16 cellular contexts compared by ENCODE assay signal in genomic region chr6:1641391-1641790, GRCh38. TPM values are rescaled to one million over a fixed set of nuclear protein-coding genes. Genes with fewer than 3 reads are reported as not detected.
DNase-seq lines count a peak whose midpoint lies in the region; ATAC-seq, FAIRE-seq and TF ChIP-seq lines count a peak whose summit lies in the region.
"Had no signal": no experiment of that assay in that cellular context is flagged by ENCODE, and none has a peak within 500 bp of the region (broad histone marks: within the 10 kb centered on the region; RNA-seq: fewer than 3 reads in every experiment).

No MANE protein-coding gene starts in this region.

- H3K4me3 Mint-ChIP-seq in endothelial cell (ENCODE audit: unreplicated experiment), result peak overlapping the region; percentile 80
- H3K4me3 Mint-ChIP-seq in T-cell, result no peak overlapping the region
- H3K4me3 Mint-ChIP-seq: activated naive CD8-positive, alpha-beta T cell; immature natural killer cell had no signal

- no peak overlapping the region for H3K4me3 ChIP-seq in neuronal stem cell (ENCODE audit: low read length in 2 of 2)
- no peak overlapping the region for H3K4me3 ChIP-seq in HepG2 (replicated peaks in 1 of 3; ENCODE audit: insufficient read depth in 1 of 3, low read depth in 2 of 3, low read length in 3 of 3)
- H3K4me3 ChIP-seq: gastroesophageal sphincter, GM12878, psoas muscle had no signal

- H3K79me1 ChIP-seq in neuronal stem cell (ENCODE audit: low read depth, low read length), result no peaks in the 10 kb centered on the region

- no peaks in the 10 kb centered on the region; the same call in 1 of the 2 replicates for H4K20me1 ChIP-seq in HepG2 (ENCODE audit: insufficient read depth, low read length)

- no peak overlapping the region for H2BK12ac ChIP-seq in neuronal stem cell (ENCODE audit: low read length)

- H3K27ac ChIP-seq in neuronal stem cell (replicated peaks; ENCODE audit: low read length), result no peak overlapping the region
- no peak overlapping the region for H3K27ac ChIP-seq in HepG2 (ENCODE audit: extremely low read length, insufficient read depth, low read length)
- H3K27ac ChIP-seq: gastroesophageal sphincter, psoas muscle had no signal

- H3K14ac ChIP-seq in neuronal stem cell (ENCODE audit: low read length), result no peak overlapping the region

- H3K18ac ChIP-seq in neuronal stem cell (ENCODE audit: low read length), result peak overlapping the region; percentile 32

- DNase-seq in Caki2 (ENCODE audit: low read depth), result peak; percentile 63
- peak; percentile 84 for DNase-seq in LoVo (ENCODE audit: low spot score)
- no peak for DNase-seq in endothelial cell (ENCODE audit: low spot score)
- no peak for DNase-seq in neuronal stem cell (ENCODE audit: low spot score)
- no peak for DNase-seq in HepG2 (ENCODE audit: low spot score)
- no peak for DNase-seq in T-cell
- DNase-seq in stimulated activated naive CD4-positive, alpha-beta T cell (lab: John Stamatoyannopoulos, UW), result no peak
- DNase-seq: immature natural killer cell, NCI-H1092 treated with DMSO at 0.1 percent for 48 hours, psoas muscle, substantia nigra had no signal

- H3K4me2 ChIP-seq in neuronal stem cell (ENCODE audit: insufficient read depth, low read length, poor library complexity, severe bottlenecking) (no peak overlapping the region), HepG2 (ENCODE audit: low read depth, low read length) (no peak overlapping the region)

- H3K36me3 ChIP-seq in neuronal stem cell (replicated peaks in 1 of 2; ENCODE audit: control insufficient read depth in 2 of 2, insufficient read depth in 2 of 2, low read length in 2 of 2) (no peaks in the 10 kb centered on the region), HepG2 (replicated peaks in 1 of 2; ENCODE audit: control insufficient read depth in 1 of 2, insufficient read depth in 2 of 2, low read length in 2 of 2) (peaks cover 2 to 36% of the 10 kb centered on the region in 2 experiments; a peak in 4 of 5 replicates)
- H3K36me3 ChIP-seq: gastroesophageal sphincter had no signal

- ATAC-seq in HepG2, result no peak
- no peak for ATAC-seq in T-cell (replicated peaks in 1 of 4)
- no peak for ATAC-seq in HG02763 (IDR thresholded peaks at IDR 0.05; ENCODE audit: unreplicated experiment)
- ATAC-seq: activated CD4-positive, CD25-positive, alpha-beta regulatory T cell treated with anti-CD3 and anti-CD28 coated beads, Interleukin-2, amount 50 U/mL, for 24 hours; gastroesophageal sphincter; GM12878 had no signal

- H3K27ac Mint-ChIP-seq in endothelial cell (ENCODE audit: unreplicated experiment), result peak overlapping the region; percentile 73
- H3K27ac Mint-ChIP-seq in T-cell, result no peak overlapping the region
- H3K27ac Mint-ChIP-seq: activated naive CD8-positive, alpha-beta T cell; immature natural killer cell had no signal

- H3K36me3 Mint-ChIP-seq in endothelial cell (ENCODE audit: low read depth, unreplicated experiment) (peaks cover 4% of the 10 kb centered on the region), T-cell (peaks cover 9% of the 10 kb centered on the region)

- H3K9me3 Mint-ChIP-seq in endothelial cell (ENCODE audit: unreplicated experiment) (no peaks in the 10 kb centered on the region), T-cell (no peaks in the 10 kb centered on the region)
- H3K9me3 Mint-ChIP-seq: immature natural killer cell had no signal

- no peaks in the 10 kb centered on the region for H3K79me2 ChIP-seq in HepG2 (ENCODE audit: insufficient read depth, low read length)

- TF ChIP-seq CTCF in endothelial cell (IDR thresholded peaks at IDR 0.05; ENCODE audit: unreplicated experiment), result no peak
- TF ChIP-seq CTCF in HepG2 (CRISPR knock-in tag; IDR thresholded peaks at IDR 0.05), result no peak

- H3K27me3 ChIP-seq in neuronal stem cell (ENCODE audit: control insufficient read depth in 3 of 3, insufficient read depth in 3 of 3, low read depth in 1 of 3, low read length in 3 of 3), result no peaks in the 10 kb centered on the region
- H3K27me3 ChIP-seq in HepG2 (ENCODE audit: control insufficient read depth in 1 of 2, insufficient read depth in 2 of 2, low read length in 2 of 2), result no peaks in the 10 kb centered on the region
- H3K27me3 ChIP-seq: gastroesophageal sphincter had no signal

- H2BK120ac ChIP-seq in neuronal stem cell (ENCODE audit: low read depth, low read length), result no peak overlapping the region

- no peak for TF ChIP-seq POLR2A in HepG2 (IDR thresholded peaks at IDR 0.05; ENCODE audit: insufficient read depth in 1 of 2, low read depth in 2 of 2, low read length in 2 of 2)

- no TSS peak for BruUV-seq in HepG2 (replicated peaks; lab: Mats Ljungman, UMichigan)

- no peak overlapping the region for H2BK5ac ChIP-seq in neuronal stem cell (ENCODE audit: low read length)

- H3K4me1 Mint-ChIP-seq in endothelial cell (ENCODE audit: unreplicated experiment) (peaks cover 53% of the 10 kb centered on the region), T-cell (no peaks in the 10 kb centered on the region)
- H3K4me1 Mint-ChIP-seq: immature natural killer cell had no signal

- in situ Hi-C loops in Caki2 (cut with HindIII; ENCODE audit: low pct_unique_long_range_greater_than_20kb, low sequenced_read_pairs) (no loop called here), HepG2 (cut with HindIII; ENCODE audit: extremely low pct_ligation_motif_present, low pct_unique_long_range_greater_than_20kb) (no loop called here)

- H4K8ac ChIP-seq in neuronal stem cell (ENCODE audit: low read depth, low read length), result no peak overlapping the region

- H2AFZ ChIP-seq in neuronal stem cell (ENCODE audit: low read length) (no peak overlapping the region), HepG2 (ENCODE audit: low read length) (no peak overlapping the region)

- POLR2A ChIA-PET in HepG2 (lab: Yijun Ruan, JAX) (no interaction called here), T-cell (lab: Charles Lee) (no interaction called here)

- H3K9ac ChIP-seq in neuronal stem cell (ENCODE audit: low read depth, low read length, poor library complexity), result no peak overlapping the region
- no peak overlapping the region for H3K9ac ChIP-seq in HepG2 (ENCODE audit: insufficient read depth, low read depth, low read length)

- TF ChIP-seq EP300 in HepG2 (IDR thresholded peaks at IDR 0.05; ENCODE audit: low read depth in 2 of 2, low read length in 2 of 2), result no peak
- no peak for TF ChIP-seq EP300 in HepG2 (CRISPR knock-in tag; IDR thresholded peaks at IDR 0.05; ENCODE audit: borderline replicate concordance)

- H2BK15ac ChIP-seq in neuronal stem cell (ENCODE audit: low read length), result no peak overlapping the region

- no peak for TF ChIP-seq RAD21 in HepG2 (CRISPR knock-in tag; IDR thresholded peaks at IDR 0.05)

- H2AK5ac ChIP-seq in neuronal stem cell (ENCODE audit: low read depth, low read length), result no peak overlapping the region

- peaks cover 0 to 9% of the 10 kb centered on the region in 2 donors for H3K4me1 ChIP-seq in neuronal stem cell (ENCODE audit: control insufficient read depth in 2 of 2, insufficient read depth in 1 of 2, low read depth in 1 of 2, low read length in 2 of 2)
- no peaks in the 10 kb centered on the region for H3K4me1 ChIP-seq in HepG2 (ENCODE audit: insufficient read depth, low read length)
- H3K4me1 ChIP-seq: gastroesophageal sphincter, psoas muscle had no signal

- no CpG with 5 or more reads among the region's 11 CpGs for WGBS in neuronal stem cell (ENCODE audit: extremely low coverage in 2 of 2, insufficient read length in 2 of 2, insufficient replicate concordance in 1 of 2), 2 donors
- 97% methylated on average over 11 of the region's 11 CpGs for WGBS in HepG2 (ENCODE audit: low lambda C conversion rate)

- intact Hi-C loops in HepG2 (cut with micrococcal nuclease; ENCODE audit: unreplicated experiment), result no loop called here

- H3K4ac ChIP-seq in neuronal stem cell (ENCODE audit: low read length), result no peak overlapping the region

- no peak overlapping the region for H3K23ac ChIP-seq in neuronal stem cell (ENCODE audit: low read depth, low read length, poor library complexity)

- no peak for FAIRE-seq in HepG2 (lab: Jason Lieb, UNC)
- FAIRE-seq: GM12878 had no signal

- CTCF ChIA-PET in HepG2 (lab: Yijun Ruan, JAX; ENCODE audit: low intra/inter-chr PET ratio, low total read pairs) (no interaction called here), T-cell (lab: Charles Lee) (no interaction called here)

- peaks cover 8% of the 10 kb centered on the region for H3K27me3 Mint-ChIP-seq in endothelial cell (ENCODE audit: unreplicated experiment)
- H3K27me3 Mint-ChIP-seq in T-cell, result no peaks in the 10 kb centered on the region
- H3K27me3 Mint-ChIP-seq: activated naive CD8-positive, alpha-beta T cell had no signal

- H3K9me3 ChIP-seq in neuronal stem cell (replicated peaks in 1 of 2; ENCODE audit: control insufficient read depth in 2 of 2, insufficient read depth in 1 of 2, low read depth in 1 of 2, low read length in 2 of 2) (no peaks in the 10 kb centered on the region), HepG2 (ENCODE audit: low read length) (no peaks in the 10 kb centered on the region)
- H3K9me3 ChIP-seq: gastroesophageal sphincter, psoas muscle had no signal

- H4K91ac ChIP-seq in neuronal stem cell (ENCODE audit: low read depth, low read length, poor library complexity), result no peak overlapping the region

RNA-seq across cellular contexts. Expression of gene FOXC1, which starts 31.7 kb away (rescaled TPM):
- total RNA-seq in Caki2 (2014; rRNA removed; shearing (Covaris generic); ENCODE audit: low replicate concordance), result 73.5 and 88.4 TPM in 2 replicates
- total RNA-seq in endothelial cell (ENCODE audit: unreplicated experiment), result 112 TPM
- 0.52 TPM for polyA plus RNA-seq in neuronal stem cell (2013, experiment 1 of 2)
- 0.53 TPM for polyA plus RNA-seq in neuronal stem cell (2013, experiment 2 of 2)
- 0.46 and 0.55 TPM in 2 replicates for total RNA-seq in HepG2 (2016; rRNA removed; fragmentation: Illumina TruSeq; extraction: Trizol)
- total RNA-seq in HepG2 (2016; cell fraction: cytosol; rRNA removed; fragmentation: Illumina TruSeq; extraction: Trizol; ENCODE audit: low read depth), result 0.09 TPM in 1 of 2 replicates, not detected in the other
- 0.42 and 0.50 TPM in 2 replicates for total RNA-seq in HepG2 (2016; cell fraction: insoluble cytoplasmic fraction; rRNA removed; fragmentation: Illumina TruSeq; extraction: Trizol)
- 0.28 and 0.31 TPM in 2 replicates for total RNA-seq in HepG2 (2016; cell fraction: membrane; rRNA removed; fragmentation: Illumina TruSeq; extraction: Trizol)
- 0.47 and 0.50 TPM in 2 replicates for total RNA-seq in HepG2 (2016; cell fraction: nucleus; rRNA removed; fragmentation: Illumina TruSeq; extraction: Trizol)
- 0.37 and 0.44 TPM in 2 replicates for polyA plus RNA-seq in HepG2 (2011; rRNA removed)
- polyA plus RNA-seq in HepG2 (2011; cell fraction: cytosol; rRNA removed), result 0.19 and 0.23 TPM in 2 replicates
- polyA plus RNA-seq in HepG2 (2011; cell fraction: nucleus; rRNA removed), result 0.23 and 0.27 TPM in 2 replicates
- 0.30 and 0.53 TPM in 2 replicates for polyA plus RNA-seq in HepG2 (2012)
- 0.05 and 0.09 TPM in 2 replicates for polyA plus RNA-seq in HepG2 (2016; cell fraction: cytosol; fragmentation: Illumina TruSeq; extraction: Trizol; ENCODE audit: low read depth)
- 0.89 and 1.2 TPM in 2 replicates for polyA plus RNA-seq in HepG2 (2016; cell fraction: insoluble cytoplasmic fraction; fragmentation: Illumina TruSeq; extraction: Trizol; ENCODE audit: low read depth)
- polyA plus RNA-seq in HepG2 (2016; cell fraction: membrane; fragmentation: Illumina TruSeq; extraction: Trizol; ENCODE audit: low read depth), result 0.26 and 0.35 TPM in 2 replicates
- 0.72 and 0.95 TPM in 2 replicates for polyA plus RNA-seq in HepG2 (2016; cell fraction: nucleus; fragmentation: Illumina TruSeq; extraction: Trizol; ENCODE audit: insufficient read depth, low read depth)
- 0.30 and 18.3 TPM in 2 replicates for polyA minus RNA-seq in HepG2 (2011; rRNA and poly(A)+ RNA removed; ENCODE audit: low replicate concordance)
- 0.30 and 0.97 TPM in 2 replicates for polyA minus RNA-seq in HepG2 (2011; cell fraction: cytosol; rRNA and poly(A)+ RNA removed)
- 0.25 and 0.52 TPM in 2 replicates for polyA minus RNA-seq in HepG2 (2011; cell fraction: nucleus; rRNA and poly(A)+ RNA removed)
- under 1 TPM in 3 of 5 donors, not detected in 2; 0.09 to 0.15 (median 0.12) TPM for total RNA-seq in T-cell

Comparison
In these comparisons a context has a peak if more than half of its experiments do, and no peak if none do; other contexts are left out.
1. DNase-seq: peak in Caki2 (single experiment) and LoVo (single experiment); none in endothelial cell (single experiment), neuronal stem cell (single experiment), HepG2 (single experiment), T-cell (0 of 34) and stimulated activated naive CD4-positive, alpha-beta T cell (0 of 6).
2. RNA of gene FOXC1, which starts 31.7 kb away (total RNA-seq): 112 TPM in endothelial cell (single experiment) and 73.5 to 88.4 TPM in Caki2; 0.09 to 0.55 TPM in HepG2 and 0.09 to 0.15 TPM in T-cell; every median in the first group is over 10 times any median in the second.